8 cellular contexts compared by ENCODE assay signal in the genomic region with DNA sequence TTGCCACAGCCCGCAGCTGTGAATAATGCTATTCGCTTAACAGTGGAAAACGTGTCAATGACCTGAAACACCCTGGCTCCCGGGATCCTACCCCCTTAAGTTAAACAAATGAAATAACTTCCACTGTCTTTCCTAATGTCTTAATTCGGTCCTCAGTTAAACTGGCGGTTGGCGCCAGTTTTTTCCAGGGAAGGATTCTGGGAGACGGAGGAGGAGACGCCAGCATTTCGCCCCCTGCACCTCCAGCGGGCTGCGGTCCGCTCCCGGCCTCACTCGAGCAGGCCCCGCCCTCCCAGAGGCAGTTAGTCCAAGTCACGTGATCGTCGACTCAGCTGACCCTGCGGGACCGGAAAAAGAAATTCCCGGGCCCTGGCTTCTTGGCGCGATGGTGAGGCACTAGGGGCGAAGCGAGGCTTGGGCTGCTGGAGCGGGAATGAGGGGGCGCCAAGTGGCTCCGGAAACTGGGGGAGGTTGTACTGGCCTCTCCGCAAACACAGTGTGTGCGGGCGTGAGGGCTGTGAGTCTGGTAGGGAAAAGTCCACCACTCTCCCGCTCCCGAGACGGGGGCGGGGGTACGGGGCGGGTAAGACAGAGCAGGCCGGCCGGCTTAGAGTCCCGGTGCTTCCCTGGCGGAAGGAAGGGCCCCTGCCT. TPM values are rescaled to one million over a fixed set of nuclear protein-coding genes. Genes with fewer than 3 reads are reported as not detected.
DNase-seq lines count a peak whose midpoint lies in the region; ATAC-seq and TF ChIP-seq lines count a peak whose summit lies in the region.

Gene COMMD4 (plus strand): TSS at position 359 of the 651 bp plus-strand sequence. CDS start 27 bp downstream, at position 386.

- peaks cover 0 to 6% (median 0%) of the 10 kb centered on the region in 4 donors for H3K36me3 ChIP-seq in right lobe of liver

- H3K27me3 Mint-ChIP-seq in activated CD4-positive, alpha-beta memory T cell treated with anti-CD3 and anti-CD28 coated beads, Interleukin-2, amount 10 ng/mL, durations not matched to agents 7 days and 5 days = peaks cover 3% of the 10 kb centered on the region

- H3K9me3 Mint-ChIP-seq in activated CD4-positive, alpha-beta memory T cell treated with anti-CD3 and anti-CD28 coated beads, Interleukin-2, amount 10 ng/mL, durations not matched to agents 7 days and 5 days = no peaks in the 10 kb centered on the region

- H3K27ac Mint-ChIP-seq in activated CD4-positive, alpha-beta memory T cell treated with anti-CD3 and anti-CD28 coated beads, Interleukin-2, amount 10 ng/mL, durations not matched to agents 7 days and 5 days = peak within 1 kb of the TSS; percentile 80

- CTCF ChIA-PET in GM10248 (lab: Yijun Ruan, JAX) = no interaction called here
- CTCF ChIA-PET in activated CD4-positive, alpha-beta memory T cell treated with anti-CD3 and anti-CD28 coated beads, Interleukin-2, amount 10 ng/mL, durations not matched to agents 7 days and 5 days (lab: Charles Lee) = interaction anchor here (1.0 to 3.2 kb wide), 2 partner anchors 32 to 33 kb away, joined by 3 to 25 read pairs; partner anchors contain the start of gene MAN2C1

- H3K4me1 Mint-ChIP-seq in activated CD4-positive, alpha-beta memory T cell treated with anti-CD3 and anti-CD28 coated beads, Interleukin-2, amount 10 ng/mL, durations not matched to agents 7 days and 5 days = peaks cover 26% of the 10 kb centered on the region

- intact Hi-C loops in right lobe of liver (cut with DNase I) = no loop called here

- peaks cover 9% of the 10 kb centered on the region for H3K36me3 Mint-ChIP-seq in activated CD4-positive, alpha-beta memory T cell treated with anti-CD3 and anti-CD28 coated beads, Interleukin-2, amount 10 ng/mL, durations not matched to agents 7 days and 5 days (ENCODE audit: low read depth)

- no peaks in the 10 kb centered on the region for H3K9me3 ChIP-seq in right lobe of liver

- DNase-seq in GM10248 (ENCODE audit: extremely low spot score) (peak; percentile 73), NCI-H774 (lab: John Stamatoyannopoulos, UW) (peak; percentile 95), ecto neural progenitor cell (ENCODE audit: low spot score) (peak; percentile 99), right lobe of liver (peak; percentile 95 to 96 (median 96))
- peak; percentile 88 for DNase-seq in activated CD4-positive, alpha-beta memory T cell treated with anti-CD3 and anti-CD28 coated beads, Interleukin-2, amount 10 ng/mL, durations not matched to agents 7 days and 5 days
- peak; percentile 83 for DNase-seq in stimulated activated CD4-positive, alpha-beta T cell treated with anti-CD3 and anti-CD28 coated beads, Interleukin-4, amount 100 ng/mL, for 1 hour

- TF ChIP-seq CTCF in GM10248 (IDR thresholded peaks at IDR 0.05; ENCODE audit: control extremely low read depth, extremely low read depth, low read depth, missing control alignments) (no peak), right lobe of liver (IDR thresholded peaks at IDR 0.05) (no peak)

- H3K4me3 Mint-ChIP-seq in activated CD4-positive, alpha-beta memory T cell treated with anti-CD3 and anti-CD28 coated beads, Interleukin-2, amount 10 ng/mL, durations not matched to agents 7 days and 5 days = peak within 1 kb of the TSS; percentile 93

- H3K27me3 ChIP-seq in right lobe of liver = no peaks in the 10 kb centered on the region

- peaks cover 0 to 14% (median 4%) of the 10 kb centered on the region in 4 donors for H3K4me1 ChIP-seq in right lobe of liver

- H3K4me3 ChIP-seq in right lobe of liver = peak within 1 kb of the TSS; percentile 73 to 94 (median 90)

- peak; percentile 22 for TF ChIP-seq POLR2A in right lobe of liver (IDR thresholded peaks at IDR 0.05)

- H3K27ac ChIP-seq in right lobe of liver = peak within 1 kb of the TSS in 2 of 3 donors; percentile 21 to 54

- POLR2A ChIA-PET in GM10248 (lab: Yijun Ruan, JAX) = no interaction called here
- POLR2A ChIA-PET in activated CD4-positive, alpha-beta memory T cell treated with anti-CD3 and anti-CD28 coated beads, Interleukin-2, amount 10 ng/mL, durations not matched to agents 7 days and 5 days (lab: Charles Lee) = interaction anchor here (0.7 to 3.4 kb wide), 6 partner anchors 10 to 304 kb away, joined by 3 to 23 read pairs (median 4); partner anchors contain the start of genes IMP3, MAN2C1 and NEIL1

- 0% methylated on average over 16 of the region's 42 CpGs for WGBS in right lobe of liver (ENCODE audit: insufficient coverage, low coverage, low lambda C conversion rate, missing lambda C conversion rate)

- ATAC-seq in HG03432 (IDR thresholded peaks at IDR 0.05; ENCODE audit: unreplicated experiment) = peak; percentile 67
- peak; percentile 90 to 96 (median 94) for ATAC-seq in right lobe of liver
- ATAC-seq in HG03571 (IDR thresholded peaks at IDR 0.05; ENCODE audit: unreplicated experiment) = no peak

RNA-seq across cellular contexts. Expression of gene COMMD4, which starts in this region (rescaled TPM):
- 10 to 100 TPM; 87.8 to 91.0 TPM for total RNA-seq in activated CD4-positive, alpha-beta memory T cell treated with anti-CD3 and anti-CD28 coated beads, Interleukin-2, amount 10 ng/mL, durations not matched to agents 7 days and 5 days
- total RNA-seq in right lobe of liver = 10 to 100 TPM; 25.6 to 57.0 (median 41.6) TPM
